Comparison of ENCODE assay signal across 14 cellular contexts in genomic region chr18:12470382-12471090, GRCh38.
A peak's percentile ranks its signal among the peaks of the same experiment; 100 is the strongest.
DNase-seq lines count a peak whose midpoint lies in the region; ATAC-seq and TF ChIP-seq lines count a peak whose summit lies in the region.
"Had no signal": no experiment of that assay in that cellular context is flagged by ENCODE, and none has a peak within 500 bp of the region (broad histone marks: within the 10 kb centered on the region; RNA-seq: fewer than 3 reads in every experiment).

No MANE protein-coding gene starts in this region.

- no peak overlapping the region for H4K91ac ChIP-seq in H9 (ENCODE audit: insufficient read length, low read depth, low read length)

- no peak overlapping the region for H2BK12ac ChIP-seq in H9 (ENCODE audit: insufficient read length, low read depth, low read length)

- H3K4ac ChIP-seq in H9 (ENCODE audit: low read depth, low read length), result no peak overlapping the region

- H3K9me3 Mint-ChIP-seq in H9 (no peaks in the 10 kb centered on the region), neural progenitor cell (no peaks in the 10 kb centered on the region)

- H3K36me3 Mint-ChIP-seq in H9 (ENCODE audit: insufficient read depth in 1 of 3, low read depth in 3 of 3) (no peaks in the 10 kb centered on the region), neural progenitor cell (peaks cover 3% of the 10 kb centered on the region)

- H3K4me1 Mint-ChIP-seq in H9 (no peaks in the 10 kb centered on the region), neural progenitor cell (no peaks in the 10 kb centered on the region)
- H3K4me1 Mint-ChIP-seq: B cell had no signal

- no CpG with 5 or more reads among the region's 7 CpGs for WGBS in H9 (ENCODE audit: extremely low coverage, insufficient read length, low lambda C conversion rate)

- H4K5ac ChIP-seq in H9 (ENCODE audit: insufficient read length, low read depth, low read length), result no peak overlapping the region

- DNase-seq in H9 (no peak), WERI-Rb-1 (peak; percentile 67), fibroblast of mammary gland (ENCODE audit: low read depth) (peak; percentile 14), neural progenitor cell (ENCODE audit: low spot score) (peak; percentile 20)
- DNase-seq: foreskin fibroblast; NCI-H187 treated with DMSO at 0.1 percent for 48 hours; NCI-H524; stimulated activated CD4-positive, alpha-beta T cell treated with anti-CD3 and anti-CD28 coated beads, Interleukin-2, amount 100 ng/mL, for 48 hours had no signal

- no peak overlapping the region for H2AK5ac ChIP-seq in H9 (ENCODE audit: insufficient read length, low read length)

- H3K4me3 Mint-ChIP-seq in H9 (no peak overlapping the region), neural progenitor cell (no peak overlapping the region)
- H3K4me3 Mint-ChIP-seq: B cell had no signal

- peaks cover 7% of the 10 kb centered on the region for H3F3A ChIP-seq in neural progenitor cell (ENCODE audit: low read depth)

- H3K4me1 ChIP-seq in H9 (ENCODE audit: insufficient read depth, low read length), result no peaks in the 10 kb centered on the region
- no peaks in the 10 kb centered on the region for H3K4me1 ChIP-seq in neural progenitor cell

- H3T11ph ChIP-seq in H9 (ENCODE audit: low read length), result no peak overlapping the region

- H3K79me1 ChIP-seq in H9 (ENCODE audit: insufficient read depth, low read depth, low read length, poor library complexity, severe bottlenecking), result no peaks in the 10 kb centered on the region

- no peaks in the 10 kb centered on the region for H3K27me3 Mint-ChIP-seq in H9 (ENCODE audit: low read depth)
- H3K27me3 Mint-ChIP-seq in neural progenitor cell (ENCODE audit: insufficient read depth, low read depth), result peaks cover 6% of the 10 kb centered on the region
- H3K27me3 Mint-ChIP-seq: B cell had no signal

- no peak overlapping the region for H3K23ac ChIP-seq in H9 (ENCODE audit: insufficient read length, low read depth, low read length)

- no peak for ATAC-seq in HG02870 (IDR thresholded peaks at IDR 0.05; ENCODE audit: unreplicated experiment)
- ATAC-seq in HG03139 (IDR thresholded peaks at IDR 0.05; ENCODE audit: unreplicated experiment), result no peak
- ATAC-seq in GM18502 (IDR thresholded peaks at IDR 0.05; ENCODE audit: poor library complexity, unreplicated experiment), result no peak
- no peak for ATAC-seq in GM18520 (IDR thresholded peaks at IDR 0.05; ENCODE audit: unreplicated experiment)

- TF ChIP-seq CTCF in H9 (conservative IDR thresholded peaks at IDR 0.05) (no peak), WERI-Rb-1 (IDR thresholded peaks at IDR 0.05; ENCODE audit: low read depth, low read length) (no peak), fibroblast of mammary gland (conservative IDR thresholded peaks at IDR 0.05; ENCODE audit: control insufficient read depth, insufficient read depth, low read depth, low read length) (no peak), neural progenitor cell (IDR thresholded peaks at IDR 0.05) (no peak)

- H3K27ac ChIP-seq in H9 (ENCODE audit: insufficient read length, low read depth, low read length) (no peak overlapping the region), WERI-Rb-1 (peak overlapping the region; percentile 62), neural progenitor cell (peak overlapping the region; percentile 18)
- H3K27ac ChIP-seq: thoracic aorta had no signal

- H4K20me1 ChIP-seq in H9 (ENCODE audit: control insufficient read depth, insufficient read depth, insufficient read length) (no peaks in the 10 kb centered on the region), neural progenitor cell (ENCODE audit: low read depth) (no peaks in the 10 kb centered on the region)

- H2BK120ac ChIP-seq in H9 (ENCODE audit: low read depth, low read length, poor library complexity, severe bottlenecking), result no peak overlapping the region

- no peak overlapping the region for H3K14ac ChIP-seq in H9 (ENCODE audit: insufficient read depth, low read length)

- H3K18ac ChIP-seq in H9 (ENCODE audit: insufficient read length, low read depth, low read length), result no peak overlapping the region

- H4K8ac ChIP-seq in H9 (replicated peaks; ENCODE audit: insufficient read length, low read depth, low read length), result no peak overlapping the region

- no peaks in the 10 kb centered on the region for H3K27me3 ChIP-seq in H9 (ENCODE audit: insufficient read depth, low read length)
- no peaks in the 10 kb centered on the region for H3K27me3 ChIP-seq in WERI-Rb-1 (ENCODE audit: insufficient read depth, low read depth, severe bottlenecking)
- H3K27me3 ChIP-seq in neural progenitor cell, result no peaks in the 10 kb centered on the region

- H3K27ac Mint-ChIP-seq in H9, result peak overlapping the region in 2 of 3 experiments; percentile 58 to 78; a peak in 5 of 7 replicates
- peak overlapping the region; percentile 15 for H3K27ac Mint-ChIP-seq in neural progenitor cell
- H3K27ac Mint-ChIP-seq: B cell had no signal

- H3K56ac ChIP-seq in H9 (ENCODE audit: insufficient read length, low read depth, low read length), result no peak overlapping the region

- no peak overlapping the region for H2BK15ac ChIP-seq in H9 (ENCODE audit: low read depth, low read length)

- H3K36me3 ChIP-seq in WERI-Rb-1, result no peaks in the 10 kb centered on the region; the same call in 1 of the 2 replicates
- H3K36me3 ChIP-seq in neural progenitor cell, result no peaks in the 10 kb centered on the region

- H2AFZ ChIP-seq in H9 (ENCODE audit: low read length), result no peak overlapping the region
- no peak overlapping the region for H2AFZ ChIP-seq in neural progenitor cell (replicated peaks)

- H3K4me2 ChIP-seq in H9 (ENCODE audit: insufficient read depth, insufficient read length, low read length), result no peak overlapping the region
- no peak overlapping the region for H3K4me2 ChIP-seq in neural progenitor cell

- no peaks in the 10 kb centered on the region for H3K23me2 ChIP-seq in H9 (ENCODE audit: insufficient read length, low read depth, low read length, poor library complexity, severe bottlenecking)

- no peaks in the 10 kb centered on the region for H3K79me2 ChIP-seq in H9 (ENCODE audit: insufficient read depth, low read length)
- H3K79me2 ChIP-seq in neural progenitor cell (ENCODE audit: low read depth), result no peaks in the 10 kb centered on the region

- H3K4me3 ChIP-seq in WERI-Rb-1 (ENCODE audit: low read depth, low read length) (no peak overlapping the region), fibroblast of mammary gland (ENCODE audit: control insufficient read depth, low read depth, low read length) (no peak overlapping the region), neural progenitor cell (no peak overlapping the region)
- H3K4me3 ChIP-seq: thoracic aorta had no signal

- no peak overlapping the region for H2BK5ac ChIP-seq in H9 (ENCODE audit: insufficient read length, low read length)

- no peak overlapping the region for H3K9ac ChIP-seq in H9 (ENCODE audit: extremely low read depth, insufficient read length, low read length)
- H3K9ac ChIP-seq in neural progenitor cell, result no peak overlapping the region

- no peak overlapping the region for H2BK20ac ChIP-seq in H9 (ENCODE audit: low read depth, low read length, poor library complexity, severe bottlenecking)

- H3K9me3 ChIP-seq in H9 (ENCODE audit: control insufficient read depth, low read depth, low read length), result no peaks in the 10 kb centered on the region
- no peaks in the 10 kb centered on the region for H3K9me3 ChIP-seq in WERI-Rb-1 (ENCODE audit: severe bottlenecking)
- H3K9me3 ChIP-seq in neural progenitor cell (ENCODE audit: low read depth), result no peaks in the 10 kb centered on the region
- H3K9me3 ChIP-seq: thoracic aorta had no signal
